ENCODE assay signal across 1 cellular context in genomic region chr1:216034506-216034905, GRCh38.
A peak's percentile ranks its signal among the peaks of the same experiment; 100 is the strongest.
TF ChIP-seq lines count a peak whose summit lies in the region.

No MANE protein-coding gene starts in this region.

TF ChIP-seq in HepG2, 621 proteins besides CTCF, POLR2A, EP300 and RAD21 (continued from another document):
- TF ChIP-seq, protein P1, sequence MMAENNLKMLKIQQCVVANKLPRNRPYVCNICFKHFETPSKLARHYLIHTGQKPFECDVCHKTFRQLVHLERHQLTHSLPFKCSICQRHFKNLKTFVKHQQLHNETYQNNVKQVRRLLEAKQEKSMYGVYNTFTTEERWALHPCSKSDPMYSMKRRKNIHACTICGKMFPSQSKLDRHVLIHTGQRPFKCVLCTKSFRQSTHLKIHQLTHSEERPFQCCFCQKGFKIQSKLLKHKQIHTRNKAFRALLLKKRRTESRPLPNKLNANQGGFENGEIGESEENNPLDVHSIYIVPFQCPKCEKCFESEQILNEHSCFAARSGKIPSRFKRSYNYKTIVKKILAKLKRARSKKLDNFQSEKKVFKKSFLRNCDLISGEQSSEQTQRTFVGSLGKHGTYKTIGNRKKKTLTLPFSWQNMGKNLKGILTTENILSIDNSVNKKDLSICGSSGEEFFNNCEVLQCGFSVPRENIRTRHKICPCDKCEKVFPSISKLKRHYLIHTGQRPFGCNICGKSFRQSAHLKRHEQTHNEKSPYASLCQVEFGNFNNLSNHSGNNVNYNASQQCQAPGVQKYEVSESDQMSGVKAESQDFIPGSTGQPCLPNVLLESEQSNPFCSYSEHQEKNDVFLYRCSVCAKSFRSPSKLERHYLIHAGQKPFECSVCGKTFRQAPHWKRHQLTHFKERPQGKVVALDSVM (CRISPR knock-in tag; IDR thresholded peaks at IDR 0.05), result no peak
- no peak for TF ChIP-seq HMGA1 (CRISPR knock-in tag; conservative IDR thresholded peaks at IDR 0.05)
- TF ChIP-seq, protein P2, sequence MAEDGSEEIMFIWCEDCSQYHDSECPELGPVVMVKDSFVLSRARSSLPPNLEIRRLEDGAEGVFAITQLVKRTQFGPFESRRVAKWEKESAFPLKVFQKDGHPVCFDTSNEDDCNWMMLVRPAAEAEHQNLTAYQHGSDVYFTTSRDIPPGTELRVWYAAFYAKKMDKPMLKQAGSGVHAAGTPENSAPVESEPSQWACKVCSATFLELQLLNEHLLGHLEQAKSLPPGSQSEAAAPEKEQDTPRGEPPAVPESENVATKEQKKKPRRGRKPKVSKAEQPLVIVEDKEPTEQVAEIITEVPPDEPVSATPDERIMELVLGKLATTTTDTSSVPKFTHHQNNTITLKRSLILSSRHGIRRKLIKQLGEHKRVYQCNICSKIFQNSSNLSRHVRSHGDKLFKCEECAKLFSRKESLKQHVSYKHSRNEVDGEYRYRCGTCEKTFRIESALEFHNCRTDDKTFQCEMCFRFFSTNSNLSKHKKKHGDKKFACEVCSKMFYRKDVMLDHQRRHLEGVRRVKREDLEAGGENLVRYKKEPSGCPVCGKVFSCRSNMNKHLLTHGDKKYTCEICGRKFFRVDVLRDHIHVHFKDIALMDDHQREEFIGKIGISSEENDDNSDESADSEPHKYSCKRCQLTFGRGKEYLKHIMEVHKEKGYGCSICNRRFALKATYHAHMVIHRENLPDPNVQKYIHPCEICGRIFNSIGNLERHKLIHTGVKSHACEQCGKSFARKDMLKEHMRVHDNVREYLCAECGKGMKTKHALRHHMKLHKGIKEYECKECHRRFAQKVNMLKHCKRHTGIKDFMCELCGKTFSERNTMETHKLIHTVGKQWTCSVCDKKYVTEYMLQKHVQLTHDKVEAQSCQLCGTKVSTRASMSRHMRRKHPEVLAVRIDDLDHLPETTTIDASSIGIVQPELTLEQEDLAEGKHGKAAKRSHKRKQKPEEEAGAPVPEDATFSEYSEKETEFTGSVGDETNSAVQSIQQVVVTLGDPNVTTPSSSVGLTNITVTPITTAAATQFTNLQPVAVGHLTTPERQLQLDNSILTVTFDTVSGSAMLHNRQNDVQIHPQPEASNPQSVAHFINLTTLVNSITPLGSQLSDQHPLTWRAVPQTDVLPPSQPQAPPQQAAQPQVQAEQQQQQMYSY (CRISPR knock-in tag; IDR thresholded peaks at IDR 0.05), result no peak
- TF ChIP-seq CEBPB (IDR thresholded peaks at IDR 0.05; ENCODE audit: borderline replicate concordance, low read depth, low read length), result peak; percentile 14; the same call in 1 of the 2 replicates
- TF ChIP-seq, protein P3, sequence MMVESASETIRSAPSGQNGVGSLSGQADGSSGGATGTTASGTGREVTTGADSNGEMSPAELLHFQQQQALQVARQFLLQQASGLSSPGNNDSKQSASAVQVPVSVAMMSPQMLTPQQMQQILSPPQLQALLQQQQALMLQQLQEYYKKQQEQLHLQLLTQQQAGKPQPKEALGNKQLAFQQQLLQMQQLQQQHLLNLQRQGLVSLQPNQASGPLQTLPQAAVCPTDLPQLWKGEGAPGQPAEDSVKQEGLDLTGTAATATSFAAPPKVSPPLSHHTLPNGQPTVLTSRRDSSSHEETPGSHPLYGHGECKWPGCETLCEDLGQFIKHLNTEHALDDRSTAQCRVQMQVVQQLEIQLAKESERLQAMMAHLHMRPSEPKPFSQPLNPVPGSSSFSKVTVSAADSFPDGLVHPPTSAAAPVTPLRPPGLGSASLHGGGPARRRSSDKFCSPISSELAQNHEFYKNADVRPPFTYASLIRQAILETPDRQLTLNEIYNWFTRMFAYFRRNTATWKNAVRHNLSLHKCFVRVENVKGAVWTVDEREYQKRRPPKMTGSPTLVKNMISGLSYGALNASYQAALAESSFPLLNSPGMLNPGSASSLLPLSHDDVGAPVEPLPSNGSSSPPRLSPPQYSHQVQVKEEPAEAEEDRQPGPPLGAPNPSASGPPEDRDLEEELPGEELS (CRISPR knock-in tag; IDR thresholded peaks at IDR 0.05), result no peak
- no peak for TF ChIP-seq KAT2B (IDR thresholded peaks at IDR 0.05; ENCODE audit: borderline replicate concordance, low read depth, low read length)
- TF ChIP-seq TARDBP (CRISPR knock-in tag; IDR thresholded peaks at IDR 0.05), result no peak
- no peak for TF ChIP-seq DNMT3B (CRISPR knock-in tag; conservative IDR thresholded peaks at IDR 0.05)
- TF ChIP-seq, protein P4, sequence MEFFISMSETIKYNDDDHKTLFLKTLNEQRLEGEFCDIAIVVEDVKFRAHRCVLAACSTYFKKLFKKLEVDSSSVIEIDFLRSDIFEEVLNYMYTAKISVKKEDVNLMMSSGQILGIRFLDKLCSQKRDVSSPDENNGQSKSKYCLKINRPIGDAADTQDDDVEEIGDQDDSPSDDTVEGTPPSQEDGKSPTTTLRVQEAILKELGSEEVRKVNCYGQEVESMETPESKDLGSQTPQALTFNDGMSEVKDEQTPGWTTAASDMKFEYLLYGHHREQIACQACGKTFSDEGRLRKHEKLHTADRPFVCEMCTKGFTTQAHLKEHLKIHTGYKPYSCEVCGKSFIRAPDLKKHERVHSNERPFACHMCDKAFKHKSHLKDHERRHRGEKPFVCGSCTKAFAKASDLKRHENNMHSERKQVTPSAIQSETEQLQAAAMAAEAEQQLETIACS (CRISPR knock-in tag; IDR thresholded peaks at IDR 0.05), result no peak
- TF ChIP-seq, protein P5, sequence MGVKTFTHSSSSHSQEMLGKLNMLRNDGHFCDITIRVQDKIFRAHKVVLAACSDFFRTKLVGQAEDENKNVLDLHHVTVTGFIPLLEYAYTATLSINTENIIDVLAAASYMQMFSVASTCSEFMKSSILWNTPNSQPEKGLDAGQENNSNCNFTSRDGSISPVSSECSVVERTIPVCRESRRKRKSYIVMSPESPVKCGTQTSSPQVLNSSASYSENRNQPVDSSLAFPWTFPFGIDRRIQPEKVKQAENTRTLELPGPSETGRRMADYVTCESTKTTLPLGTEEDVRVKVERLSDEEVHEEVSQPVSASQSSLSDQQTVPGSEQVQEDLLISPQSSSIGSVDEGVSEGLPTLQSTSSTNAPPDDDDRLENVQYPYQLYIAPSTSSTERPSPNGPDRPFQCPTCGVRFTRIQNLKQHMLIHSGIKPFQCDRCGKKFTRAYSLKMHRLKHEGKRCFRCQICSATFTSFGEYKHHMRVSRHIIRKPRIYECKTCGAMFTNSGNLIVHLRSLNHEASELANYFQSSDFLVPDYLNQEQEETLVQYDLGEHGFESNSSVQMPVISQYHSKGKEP (CRISPR knock-in tag; IDR thresholded peaks at IDR 0.05), result no peak
- peak; percentile 64 for TF ChIP-seq STAG1 (CRISPR knock-in tag; IDR thresholded peaks at IDR 0.05)
- no peak for TF ChIP-seq THAP7 (CRISPR knock-in tag; IDR thresholded peaks at IDR 0.05)
- TF ChIP-seq ZNF331 (CRISPR knock-in tag; IDR thresholded peaks at IDR 0.05), result no peak
- no peak for TF ChIP-seq CENPX (CRISPR knock-in tag; IDR thresholded peaks at IDR 0.05)
